ENCODE assay signal across 1 cellular context in the genomic region with DNA sequence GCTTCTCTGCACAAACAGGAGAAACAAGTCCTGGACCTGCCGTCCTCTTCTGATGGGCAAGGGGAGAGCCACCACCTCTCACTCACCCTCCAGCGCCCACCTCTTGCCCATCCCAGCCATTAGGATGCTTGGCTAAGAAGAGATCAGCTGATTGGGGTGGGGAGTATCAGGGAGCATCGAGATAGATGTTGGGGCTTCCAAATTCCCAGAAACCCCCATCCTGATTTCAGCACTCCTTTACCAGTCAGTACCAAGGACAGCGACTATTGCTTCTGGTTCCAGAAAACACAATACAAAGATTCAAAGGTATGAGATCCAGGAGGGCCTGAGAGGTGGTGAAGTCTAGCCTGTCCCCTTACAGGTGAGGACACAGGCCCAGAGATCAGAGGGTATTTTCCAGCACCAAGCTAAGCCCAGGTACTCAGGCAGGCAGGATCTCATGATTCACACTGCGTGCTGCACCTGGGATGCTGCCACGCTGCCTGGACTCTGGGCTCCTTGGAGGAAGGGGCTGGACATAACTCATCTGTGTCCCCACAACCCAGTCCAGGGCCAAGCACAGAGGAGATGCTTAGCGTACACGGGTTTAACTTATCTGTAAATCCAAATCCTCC.
TF ChIP-seq lines count a peak whose summit lies in the region.

No MANE protein-coding gene starts in this region.

TF ChIP-seq in WTC11, 78 proteins besides CTCF, POLR2A, EP300 and RAD21 (continued from another document):
- TF ChIP-seq, protein P1, sequence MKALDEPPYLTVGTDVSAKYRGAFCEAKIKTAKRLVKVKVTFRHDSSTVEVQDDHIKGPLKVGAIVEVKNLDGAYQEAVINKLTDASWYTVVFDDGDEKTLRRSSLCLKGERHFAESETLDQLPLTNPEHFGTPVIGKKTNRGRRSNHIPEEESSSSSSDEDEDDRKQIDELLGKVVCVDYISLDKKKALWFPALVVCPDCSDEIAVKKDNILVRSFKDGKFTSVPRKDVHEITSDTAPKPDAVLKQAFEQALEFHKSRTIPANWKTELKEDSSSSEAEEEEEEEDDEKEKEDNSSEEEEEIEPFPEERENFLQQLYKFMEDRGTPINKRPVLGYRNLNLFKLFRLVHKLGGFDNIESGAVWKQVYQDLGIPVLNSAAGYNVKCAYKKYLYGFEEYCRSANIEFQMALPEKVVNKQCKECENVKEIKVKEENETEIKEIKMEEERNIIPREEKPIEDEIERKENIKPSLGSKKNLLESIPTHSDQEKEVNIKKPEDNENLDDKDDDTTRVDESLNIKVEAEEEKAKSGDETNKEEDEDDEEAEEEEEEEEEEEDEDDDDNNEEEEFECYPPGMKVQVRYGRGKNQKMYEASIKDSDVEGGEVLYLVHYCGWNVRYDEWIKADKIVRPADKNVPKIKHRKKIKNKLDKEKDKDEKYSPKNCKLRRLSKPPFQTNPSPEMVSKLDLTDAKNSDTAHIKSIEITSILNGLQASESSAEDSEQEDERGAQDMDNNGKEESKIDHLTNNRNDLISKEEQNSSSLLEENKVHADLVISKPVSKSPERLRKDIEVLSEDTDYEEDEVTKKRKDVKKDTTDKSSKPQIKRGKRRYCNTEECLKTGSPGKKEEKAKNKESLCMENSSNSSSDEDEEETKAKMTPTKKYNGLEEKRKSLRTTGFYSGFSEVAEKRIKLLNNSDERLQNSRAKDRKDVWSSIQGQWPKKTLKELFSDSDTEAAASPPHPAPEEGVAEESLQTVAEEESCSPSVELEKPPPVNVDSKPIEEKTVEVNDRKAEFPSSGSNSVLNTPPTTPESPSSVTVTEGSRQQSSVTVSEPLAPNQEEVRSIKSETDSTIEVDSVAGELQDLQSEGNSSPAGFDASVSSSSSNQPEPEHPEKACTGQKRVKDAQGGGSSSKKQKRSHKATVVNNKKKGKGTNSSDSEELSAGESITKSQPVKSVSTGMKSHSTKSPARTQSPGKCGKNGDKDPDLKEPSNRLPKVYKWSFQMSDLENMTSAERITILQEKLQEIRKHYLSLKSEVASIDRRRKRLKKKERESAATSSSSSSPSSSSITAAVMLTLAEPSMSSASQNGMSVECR (CRISPR knock-in tag; IDR thresholded peaks at IDR 0.05; ENCODE audit: borderline replicate concordance) = 0 out of 2 replicates have a peak, but pooled peaks have one; percentile 58
- TF ChIP-seq, protein P2, sequence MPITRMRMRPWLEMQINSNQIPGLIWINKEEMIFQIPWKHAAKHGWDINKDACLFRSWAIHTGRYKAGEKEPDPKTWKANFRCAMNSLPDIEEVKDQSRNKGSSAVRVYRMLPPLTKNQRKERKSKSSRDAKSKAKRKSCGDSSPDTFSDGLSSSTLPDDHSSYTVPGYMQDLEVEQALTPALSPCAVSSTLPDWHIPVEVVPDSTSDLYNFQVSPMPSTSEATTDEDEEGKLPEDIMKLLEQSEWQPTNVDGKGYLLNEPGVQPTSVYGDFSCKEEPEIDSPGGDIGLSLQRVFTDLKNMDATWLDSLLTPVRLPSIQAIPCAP (CRISPR knock-in tag; IDR thresholded peaks at IDR 0.05) = peak; percentile 58; the same call in 1 of the 2 replicates
- peak; percentile 44; the same call in 1 of the 2 replicates for TF ChIP-seq TP53 (CRISPR knock-in tag; IDR thresholded peaks at IDR 0.05)
- TF ChIP-seq, protein P3, sequence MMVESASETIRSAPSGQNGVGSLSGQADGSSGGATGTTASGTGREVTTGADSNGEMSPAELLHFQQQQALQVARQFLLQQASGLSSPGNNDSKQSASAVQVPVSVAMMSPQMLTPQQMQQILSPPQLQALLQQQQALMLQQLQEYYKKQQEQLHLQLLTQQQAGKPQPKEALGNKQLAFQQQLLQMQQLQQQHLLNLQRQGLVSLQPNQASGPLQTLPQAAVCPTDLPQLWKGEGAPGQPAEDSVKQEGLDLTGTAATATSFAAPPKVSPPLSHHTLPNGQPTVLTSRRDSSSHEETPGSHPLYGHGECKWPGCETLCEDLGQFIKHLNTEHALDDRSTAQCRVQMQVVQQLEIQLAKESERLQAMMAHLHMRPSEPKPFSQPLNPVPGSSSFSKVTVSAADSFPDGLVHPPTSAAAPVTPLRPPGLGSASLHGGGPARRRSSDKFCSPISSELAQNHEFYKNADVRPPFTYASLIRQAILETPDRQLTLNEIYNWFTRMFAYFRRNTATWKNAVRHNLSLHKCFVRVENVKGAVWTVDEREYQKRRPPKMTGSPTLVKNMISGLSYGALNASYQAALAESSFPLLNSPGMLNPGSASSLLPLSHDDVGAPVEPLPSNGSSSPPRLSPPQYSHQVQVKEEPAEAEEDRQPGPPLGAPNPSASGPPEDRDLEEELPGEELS (CRISPR knock-in tag; IDR thresholded peaks at IDR 0.05) = peak; percentile 84
- TF ChIP-seq NR1H2 (CRISPR knock-in tag; IDR thresholded peaks at IDR 0.05) = no peak
- TF ChIP-seq, protein P4, sequence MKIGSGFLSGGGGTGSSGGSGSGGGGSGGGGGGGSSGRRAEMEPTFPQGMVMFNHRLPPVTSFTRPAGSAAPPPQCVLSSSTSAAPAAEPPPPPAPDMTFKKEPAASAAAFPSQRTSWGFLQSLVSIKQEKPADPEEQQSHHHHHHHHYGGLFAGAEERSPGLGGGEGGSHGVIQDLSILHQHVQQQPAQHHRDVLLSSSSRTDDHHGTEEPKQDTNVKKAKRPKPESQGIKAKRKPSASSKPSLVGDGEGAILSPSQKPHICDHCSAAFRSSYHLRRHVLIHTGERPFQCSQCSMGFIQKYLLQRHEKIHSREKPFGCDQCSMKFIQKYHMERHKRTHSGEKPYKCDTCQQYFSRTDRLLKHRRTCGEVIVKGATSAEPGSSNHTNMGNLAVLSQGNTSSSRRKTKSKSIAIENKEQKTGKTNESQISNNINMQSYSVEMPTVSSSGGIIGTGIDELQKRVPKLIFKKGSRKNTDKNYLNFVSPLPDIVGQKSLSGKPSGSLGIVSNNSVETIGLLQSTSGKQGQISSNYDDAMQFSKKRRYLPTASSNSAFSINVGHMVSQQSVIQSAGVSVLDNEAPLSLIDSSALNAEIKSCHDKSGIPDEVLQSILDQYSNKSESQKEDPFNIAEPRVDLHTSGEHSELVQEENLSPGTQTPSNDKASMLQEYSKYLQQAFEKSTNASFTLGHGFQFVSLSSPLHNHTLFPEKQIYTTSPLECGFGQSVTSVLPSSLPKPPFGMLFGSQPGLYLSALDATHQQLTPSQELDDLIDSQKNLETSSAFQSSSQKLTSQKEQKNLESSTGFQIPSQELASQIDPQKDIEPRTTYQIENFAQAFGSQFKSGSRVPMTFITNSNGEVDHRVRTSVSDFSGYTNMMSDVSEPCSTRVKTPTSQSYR (CRISPR knock-in tag; IDR thresholded peaks at IDR 0.05) = peak; percentile 68; the same call in 1 of the 2 replicates
